19 cellular contexts compared by ENCODE assay signal in genomic region chr5:104472811-104473210, GRCh38.
"Had no signal": no experiment of that assay in that cellular context is flagged by ENCODE, and none has a peak within 500 bp of the region (broad histone marks: within the 10 kb centered on the region; RNA-seq: fewer than 3 reads in every experiment).

No MANE protein-coding gene starts in this region.

- DNase-seq: colonic mucosa; cortex of kidney; dermis blood vessel endothelial cell; dorsolateral prefrontal cortex; effector CD4-positive, alpha-beta T cell; effector CD8-positive, alpha-beta T cell; effector memory CD4-positive, alpha-beta T cell; effector memory CD8-positive, alpha-beta T cell; endodermal cell; erythroblast; esophagus squamous epithelium; foreskin fibroblast; foreskin keratinocyte; foreskin melanocyte; gastrocnemius medialis; glutamatergic neuron; head of caudate nucleus; heart left ventricle; heart right ventricle had no signal
